In genomic region chr16:16259968-16260367, GRCh38 we compare ENCODE assay signal across 1 cellular context. TPM values are rescaled to one million over a fixed set of nuclear protein-coding genes. Genes with fewer than 3 reads are reported as not detected.
"Had no signal": no experiment of that assay in that cellular context is flagged by ENCODE, and none has a peak within 500 bp of the region (broad histone marks: within the 10 kb centered on the region; RNA-seq: fewer than 3 reads in every experiment).

No MANE protein-coding gene starts in this region.

RNA-seq across cellular contexts. Expression of gene ABCC6, which starts 36.7 kb away (rescaled TPM):
- total RNA-seq: GM12878 had no signal
